ENCODE assay signal across 17 cellular contexts in the genomic region with DNA sequence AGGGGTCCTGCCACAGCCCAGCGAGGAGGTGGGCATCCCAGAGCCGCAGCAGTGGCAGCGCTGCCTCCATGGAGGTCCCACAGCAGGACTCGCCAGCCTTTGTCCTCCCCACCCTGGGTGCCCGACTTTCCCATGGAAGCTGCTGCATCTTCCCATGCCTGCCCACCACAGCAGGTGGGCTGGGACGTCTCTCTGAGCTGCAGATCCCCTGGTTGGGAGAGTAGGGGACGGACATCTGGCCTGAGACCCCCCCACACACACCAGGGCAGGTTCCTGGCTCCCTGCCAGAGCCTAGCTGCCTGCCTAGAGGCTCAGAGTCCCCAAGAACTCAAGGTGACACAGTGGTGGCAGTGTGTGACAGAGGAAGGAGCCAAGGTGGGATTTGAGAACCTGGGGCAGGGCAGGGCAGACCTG. TPM values are rescaled to one million over a fixed set of nuclear protein-coding genes. Genes with fewer than 3 reads are reported as not detected.
DNase-seq lines count a peak whose midpoint lies in the region; ATAC-seq and TF ChIP-seq lines count a peak whose summit lies in the region.
"Had no signal": no experiment of that assay in that cellular context is flagged by ENCODE, and none has a peak within 500 bp of the region (broad histone marks: within the 10 kb centered on the region; RNA-seq: fewer than 3 reads in every experiment).

No MANE protein-coding gene starts in this region.

- POLR2A ChIA-PET in activated naive CD8-positive, alpha-beta T cell treated with anti-CD3 and anti-CD28 coated beads, Interleukin-2, amount 10 ng/mL, durations not matched to agents 7 days and 5 days (lab: Charles Lee) = interaction anchor here (0.7 kb wide), 2 partner anchors 13 to 16 kb away, joined by 4 read pairs; no protein-coding TSS in a partner anchor

- H3K4me3 Mint-ChIP-seq in activated naive CD8-positive, alpha-beta T cell treated with anti-CD3 and anti-CD28 coated beads, Interleukin-2, amount 10 ng/mL, durations not matched to agents 7 days and 5 days = no peak overlapping the region
- H3K4me3 Mint-ChIP-seq in activated naive CD8-positive, alpha-beta T cell treated with anti-CD3 and anti-CD28 coated beads, Interleukin-2, amount 50 U/mL, for 24 hours = no peak overlapping the region
- H3K4me3 Mint-ChIP-seq in T-helper 17 cell (no peak overlapping the region), type B pancreatic cell (no peak overlapping the region)
- H3K4me3 Mint-ChIP-seq in activated naive CD4-positive, alpha-beta T cell treated with anti-CD3 and anti-CD28 coated beads, Interleukin-2, amount 10 ng/mL, durations not matched to agents 7 days and 5 days = no peak overlapping the region

- peaks cover 3% of the 10 kb centered on the region for H3K36me3 Mint-ChIP-seq in activated naive CD8-positive, alpha-beta T cell treated with anti-CD3 and anti-CD28 coated beads, Interleukin-2, amount 10 ng/mL, durations not matched to agents 7 days and 5 days
- peaks cover 2% of the 10 kb centered on the region for H3K36me3 Mint-ChIP-seq in activated naive CD8-positive, alpha-beta T cell treated with anti-CD3 and anti-CD28 coated beads, Interleukin-2, amount 50 U/mL, for 24 hours (ENCODE audit: low read depth)
- peaks cover 2% of the 10 kb centered on the region for H3K36me3 Mint-ChIP-seq in T-helper 17 cell (ENCODE audit: low read depth)
- no peaks in the 10 kb centered on the region for H3K36me3 Mint-ChIP-seq in type B pancreatic cell
- peaks cover 3% of the 10 kb centered on the region for H3K36me3 Mint-ChIP-seq in activated naive CD4-positive, alpha-beta T cell treated with anti-CD3 and anti-CD28 coated beads, Interleukin-2, amount 10 ng/mL, durations not matched to agents 7 days and 5 days

- CTCF ChIA-PET in activated naive CD4-positive, alpha-beta T cell treated with anti-CD3 and anti-CD28 coated beads, Interleukin-2, amount 10 ng/mL, durations not matched to agents 7 days and 5 days (lab: Charles Lee) = interaction anchor here (1.4 kb wide), 1 partner anchor 9 kb away, joined by 3 read pairs; no protein-coding TSS in a partner anchor

- ATAC-seq in activated naive CD8-positive, alpha-beta T cell treated with anti-CD3 and anti-CD28 coated beads, Interleukin-2, amount 10 ng/mL, durations not matched to agents 7 days and 5 days (ENCODE audit: low read depth) = no peak
- ATAC-seq in activated naive CD8-positive, alpha-beta T cell treated with anti-CD3 and anti-CD28 coated beads, Interleukin-2, amount 50 U/mL, for 24 hours = no peak
- no peak for ATAC-seq in T-helper 17 cell
- no peak for ATAC-seq in HG02938 (IDR thresholded peaks at IDR 0.05; ENCODE audit: unreplicated experiment)

- no peaks in the 10 kb centered on the region for H3K9me3 Mint-ChIP-seq in activated naive CD8-positive, alpha-beta T cell treated with anti-CD3 and anti-CD28 coated beads, Interleukin-2, amount 10 ng/mL, durations not matched to agents 7 days and 5 days
- no peaks in the 10 kb centered on the region for H3K9me3 Mint-ChIP-seq in activated naive CD8-positive, alpha-beta T cell treated with anti-CD3 and anti-CD28 coated beads, Interleukin-2, amount 50 U/mL, for 24 hours
- H3K9me3 Mint-ChIP-seq in type B pancreatic cell = no peaks in the 10 kb centered on the region
- no peaks in the 10 kb centered on the region for H3K9me3 Mint-ChIP-seq in activated naive CD4-positive, alpha-beta T cell treated with anti-CD3 and anti-CD28 coated beads, Interleukin-2, amount 10 ng/mL, durations not matched to agents 7 days and 5 days
- H3K9me3 Mint-ChIP-seq: CD8-positive, alpha-beta memory T cell had no signal

- TF ChIP-seq CTCF in type B pancreatic cell (conservative IDR thresholded peaks at IDR 0.05) = no peak

- DNase-seq in DMS 273 (lab: John Stamatoyannopoulos, UW; ENCODE audit: unreplicated experiment) = peak; percentile 25
- no peak for DNase-seq in DMS 273 treated with DMSO at 0.1 percent for 48 hours (lab: John Stamatoyannopoulos, UW)
- peak; percentile 34 for DNase-seq in activated naive CD8-positive, alpha-beta T cell treated with anti-CD3 and anti-CD28 coated beads, Interleukin-2, amount 10 ng/mL, durations not matched to agents 7 days and 5 days
- no peak for DNase-seq in activated naive CD8-positive, alpha-beta T cell treated with anti-CD3 and anti-CD28 coated beads, Interleukin-2, amount 50 U/mL, for 24 hours
- DNase-seq in T-helper 17 cell = no peak
- no peak for DNase-seq in type B pancreatic cell (ENCODE audit: extremely low spot score, unreplicated experiment)
- no peak for DNase-seq in activated naive CD4-positive, alpha-beta T cell treated with anti-CD3 and anti-CD28 coated beads, Interleukin-2, amount 10 ng/mL, durations not matched to agents 7 days and 5 days
- DNase-seq: CD8-positive, alpha-beta memory T cell; GF-D8; GOT3; NCI-H2081 treated with DMSO at 0.1 percent for 48 hours; NCI-H345; NCI-H774; Peyer's patch; Right ventricle myocardium superior; T-helper 1 cell had no signal

- peaks cover 61% of the 10 kb centered on the region for H3K4me1 Mint-ChIP-seq in activated naive CD8-positive, alpha-beta T cell treated with anti-CD3 and anti-CD28 coated beads, Interleukin-2, amount 10 ng/mL, durations not matched to agents 7 days and 5 days
- H3K4me1 Mint-ChIP-seq in activated naive CD8-positive, alpha-beta T cell treated with anti-CD3 and anti-CD28 coated beads, Interleukin-2, amount 50 U/mL, for 24 hours = peaks cover 56% of the 10 kb centered on the region
- H3K4me1 Mint-ChIP-seq in T-helper 17 cell (peaks cover 30% of the 10 kb centered on the region), type B pancreatic cell (ENCODE audit: unreplicated experiment) (peaks cover 25% of the 10 kb centered on the region)
- peaks cover 78% of the 10 kb centered on the region for H3K4me1 Mint-ChIP-seq in activated naive CD4-positive, alpha-beta T cell treated with anti-CD3 and anti-CD28 coated beads, Interleukin-2, amount 10 ng/mL, durations not matched to agents 7 days and 5 days

- no peaks in the 10 kb centered on the region for H3K27me3 Mint-ChIP-seq in activated naive CD8-positive, alpha-beta T cell treated with anti-CD3 and anti-CD28 coated beads, Interleukin-2, amount 10 ng/mL, durations not matched to agents 7 days and 5 days
- H3K27me3 Mint-ChIP-seq in activated naive CD8-positive, alpha-beta T cell treated with anti-CD3 and anti-CD28 coated beads, Interleukin-2, amount 50 U/mL, for 24 hours = no peaks in the 10 kb centered on the region
- H3K27me3 Mint-ChIP-seq in T-helper 17 cell = no peaks in the 10 kb centered on the region
- H3K27me3 Mint-ChIP-seq in type B pancreatic cell = no peaks in the 10 kb centered on the region
- peaks cover 18% of the 10 kb centered on the region for H3K27me3 Mint-ChIP-seq in activated naive CD4-positive, alpha-beta T cell treated with anti-CD3 and anti-CD28 coated beads, Interleukin-2, amount 10 ng/mL, durations not matched to agents 7 days and 5 days
- H3K27me3 Mint-ChIP-seq: CD8-positive, alpha-beta memory T cell had no signal

- H3K27ac Mint-ChIP-seq in activated naive CD8-positive, alpha-beta T cell treated with anti-CD3 and anti-CD28 coated beads, Interleukin-2, amount 10 ng/mL, durations not matched to agents 7 days and 5 days = peak overlapping the region; percentile 16
- no peak overlapping the region for H3K27ac Mint-ChIP-seq in activated naive CD8-positive, alpha-beta T cell treated with anti-CD3 and anti-CD28 coated beads, Interleukin-2, amount 50 U/mL, for 24 hours
- H3K27ac Mint-ChIP-seq in T-helper 17 cell = peak overlapping the region; percentile 67
- H3K27ac Mint-ChIP-seq in type B pancreatic cell = no peak overlapping the region
- H3K27ac Mint-ChIP-seq in activated naive CD4-positive, alpha-beta T cell treated with anti-CD3 and anti-CD28 coated beads, Interleukin-2, amount 10 ng/mL, durations not matched to agents 7 days and 5 days = no peak overlapping the region

- no peaks in the 10 kb centered on the region for H3K9me3 ChIP-seq in T-helper 17 cell (ENCODE audit: control insufficient read depth, low read length, poor library complexity, severe bottlenecking)
- H3K9me3 ChIP-seq: Peyer's patch had no signal

RNA-seq across cellular contexts. Expression of a gene that starts 21.5 kb away (rescaled TPM):
- total RNA-seq in activated naive CD8-positive, alpha-beta T cell treated with anti-CD3 and anti-CD28 coated beads, Interleukin-2, amount 10 ng/mL, durations not matched to agents 7 days and 5 days = 10 to 100 TPM; 51.5 to 52.3 TPM
- total RNA-seq in T-helper 17 cell = 10 to 100 TPM; 51.8 to 52.2 TPM
- total RNA-seq in type B pancreatic cell (ENCODE audit: low replicate concordance) = 21.2 and 30.8 TPM in 2 replicates

Comparison
In these comparisons a context has a peak if more than half of its experiments do, and no peak if none do; other contexts are left out.
1. DNase-seq: peak in DMS 273 (single experiment) and activated naive CD8-positive, alpha-beta T cell treated with anti-CD3 and anti-CD28 coated beads, Interleukin-2, amount 10 ng/mL, durations not matched to agents 7 days and 5 days (single experiment); none in DMS 273 treated with DMSO at 0.1 percent for 48 hours (single experiment), activated naive CD8-positive, alpha-beta T cell treated with anti-CD3 and anti-CD28 coated beads, Interleukin-2, amount 50 U/mL, for 24 hours (single experiment), T-helper 17 cell (0 of 3), type B pancreatic cell (single experiment) and activated naive CD4-positive, alpha-beta T cell treated with anti-CD3 and anti-CD28 coated beads, Interleukin-2, amount 10 ng/mL, durations not matched to agents 7 days and 5 days (single experiment).
2. H3K27ac Mint-ChIP-seq: peak in activated naive CD8-positive, alpha-beta T cell treated with anti-CD3 and anti-CD28 coated beads, Interleukin-2, amount 10 ng/mL, durations not matched to agents 7 days and 5 days (single experiment) and T-helper 17 cell (single experiment); none in activated naive CD8-positive, alpha-beta T cell treated with anti-CD3 and anti-CD28 coated beads, Interleukin-2, amount 50 U/mL, for 24 hours (single experiment), type B pancreatic cell (single experiment) and activated naive CD4-positive, alpha-beta T cell treated with anti-CD3 and anti-CD28 coated beads, Interleukin-2, amount 10 ng/mL, durations not matched to agents 7 days and 5 days (single experiment).